ENCODE assay signal across 9 cellular contexts in the genomic region with DNA sequence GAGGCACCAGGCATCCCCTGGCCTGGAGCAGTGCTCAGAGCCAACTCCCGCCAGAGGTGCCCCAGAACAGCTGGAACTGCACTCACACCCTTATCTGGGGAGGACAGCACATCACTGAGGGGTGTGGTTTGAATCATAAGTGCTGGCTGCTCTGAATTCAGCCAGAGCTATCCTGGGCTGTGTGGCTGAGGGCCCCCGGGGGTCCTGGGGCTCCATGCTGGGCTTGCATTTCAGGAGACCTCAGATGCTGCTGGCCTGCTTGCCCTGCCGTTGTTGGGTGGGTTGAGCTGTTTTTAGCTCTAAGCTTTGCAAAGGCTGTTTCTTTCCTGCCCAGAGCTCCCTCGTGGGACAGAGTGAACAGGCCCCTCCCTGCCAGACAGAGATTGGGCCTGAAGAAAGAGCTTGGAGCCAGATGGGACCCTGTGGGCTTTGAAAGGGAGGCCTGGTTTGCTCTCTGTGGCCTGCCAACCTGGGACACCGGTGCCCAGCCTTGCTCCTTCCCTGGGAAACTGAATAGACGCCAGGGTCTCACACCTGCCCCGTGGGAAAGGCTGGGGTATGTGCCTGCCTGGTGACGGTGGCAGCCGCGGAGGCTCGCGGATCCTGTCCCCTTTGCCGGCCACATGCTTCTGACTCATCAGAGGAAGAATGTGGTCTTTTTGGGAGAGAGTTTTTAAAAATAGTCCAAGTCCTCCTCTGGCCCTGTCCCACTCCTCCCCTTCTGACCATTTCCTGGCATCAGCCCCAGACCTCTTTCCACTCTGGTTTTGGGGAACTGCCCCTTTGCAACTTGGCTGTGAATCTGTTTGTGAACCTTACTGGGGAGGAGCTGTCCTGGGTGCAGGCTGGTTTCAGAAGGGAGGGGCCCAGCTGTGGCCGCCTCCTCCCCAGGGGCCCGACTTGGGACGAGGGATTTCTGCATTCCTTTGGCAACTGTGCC. TPM values are rescaled to one million over a fixed set of nuclear protein-coding genes. Genes with fewer than 3 reads are reported as not detected.
DNase-seq lines count a peak whose midpoint lies in the region; ATAC-seq and TF ChIP-seq lines count a peak whose summit lies in the region.
"Had no signal": no experiment of that assay in that cellular context is flagged by ENCODE, and none has a peak within 500 bp of the region (broad histone marks: within the 10 kb centered on the region; RNA-seq: fewer than 3 reads in every experiment).

No MANE protein-coding gene starts in this region.

- H3K27ac Mint-ChIP-seq in nephron, result peak overlapping the region; percentile 87 to 98 (median 97)

- no peak for TF ChIP-seq CTCF in fibroblast of mammary gland (conservative IDR thresholded peaks at IDR 0.05; ENCODE audit: control insufficient read depth, insufficient read depth, low read depth, low read length)
- TF ChIP-seq CTCF in nephron (IDR thresholded peaks at IDR 0.05; ENCODE audit: unreplicated experiment in 3 of 3), result no peak

- no peaks in the 10 kb centered on the region for H3K36me3 Mint-ChIP-seq in nephron (ENCODE audit: low read depth)

- peaks cover 78% of the 10 kb centered on the region for H3K4me1 Mint-ChIP-seq in nephron

- peak; percentile 88 for DNase-seq in AG08396 (ENCODE audit: low spot score)
- DNase-seq in RPMI7951 (ENCODE audit: low read depth), result peak; percentile 97
- peak; percentile 91 for DNase-seq in fibroblast of mammary gland (ENCODE audit: low read depth)
- DNase-seq in D341Med (ENCODE audit: low spot score), result no peak
- DNase-seq in NCI-H1930 (lab: John Stamatoyannopoulos, UW), result no peak
- DNase-seq in stimulated activated naive CD4-positive, alpha-beta T cell (lab: John Stamatoyannopoulos, UW), result no peak
- DNase-seq: T-helper 1 cell had no signal

- peak overlapping the region; percentile 34 to 59 (median 45) for H3K4me3 Mint-ChIP-seq in nephron

- H3K9me3 Mint-ChIP-seq in nephron, result no peaks in the 10 kb centered on the region

- no peak overlapping the region for H3K4me3 ChIP-seq in fibroblast of mammary gland (ENCODE audit: control insufficient read depth, low read depth, low read length)

- no peak for ATAC-seq in GM21576 (IDR thresholded peaks at IDR 0.05; ENCODE audit: unreplicated experiment)

- no peaks in the 10 kb centered on the region for H3K27me3 Mint-ChIP-seq in nephron (ENCODE audit: low read depth)

RNA-seq across cellular contexts. Expression of gene ARHGEF10L, which starts 30.0 kb away (rescaled TPM):
- total RNA-seq in RPMI7951 (2014; rRNA removed; shearing (Covaris generic)), result 2.2 and 3.3 TPM in 2 replicates

Comparison
In these comparisons a context has a peak if more than half of its experiments do, and no peak if none do; other contexts are left out.
1. DNase-seq: peak in AG08396 (single experiment), RPMI7951 (single experiment) and fibroblast of mammary gland (single experiment); none in D341Med (single experiment), NCI-H1930 (0 of 2) and stimulated activated naive CD4-positive, alpha-beta T cell (0 of 6).